Comparison of ENCODE assay signal across 8 cellular contexts in genomic region chr6:158853072-158853871, GRCh38. TPM values are rescaled to one million over a fixed set of nuclear protein-coding genes. Genes with fewer than 3 reads are reported as not detected.
A peak's percentile ranks its signal among the peaks of the same experiment; 100 is the strongest.
DNase-seq lines count a peak whose midpoint lies in the region; ATAC-seq, FAIRE-seq and TF ChIP-seq lines count a peak whose summit lies in the region.

No MANE protein-coding gene starts in this region.

- H3K14ac ChIP-seq in H1 (ENCODE audit: insufficient read length) = peak overlapping the region; percentile 35

- peaks cover 12 to 29% (median 25%) of the 10 kb centered on the region in 4 experiments for H3K4me1 ChIP-seq in H1 (replicated peaks in 1 of 4; ENCODE audit: control insufficient read depth in 3 of 4, insufficient read depth in 4 of 4, low read length in 3 of 4)
- H3K4me1 ChIP-seq in mucosa of rectum (ENCODE audit: control insufficient read depth in 2 of 2, insufficient read depth in 2 of 2, low read length in 2 of 2) = peaks cover 44 to 52% of the 10 kb centered on the region in 2 donors

- no peaks in the 10 kb centered on the region for H3K36me3 ChIP-seq in H1 (ENCODE audit: control insufficient read depth in 2 of 4, insufficient read depth in 4 of 4, low read length in 3 of 4)
- no peaks in the 10 kb centered on the region for H3K36me3 ChIP-seq in mucosa of rectum (ENCODE audit: control insufficient read depth in 2 of 2, insufficient read depth in 2 of 2, low read length in 2 of 2)

- no peaks in the 10 kb centered on the region for H3K79me2 ChIP-seq in H1 (ENCODE audit: control insufficient read depth in 1 of 2, insufficient read depth in 2 of 2, low read length in 2 of 2)

- peak; percentile 2 to 25; a peak in 2 of 4 replicates for TF ChIP-seq RAD21 in H1 (IDR thresholded peaks at IDR 0.05 in 1 of 2, conservative IDR thresholded peaks at IDR 0.05 in 1 of 2; ENCODE audit: low read depth in 2 of 2, low read length in 2 of 2)

- peak overlapping the region; percentile 100 for H2BK120ac ChIP-seq in H1 (replicated peaks; ENCODE audit: low read depth, low read length)

- FAIRE-seq in H1 (lab: Jason Lieb, UNC) = peak; percentile 88

- H4K5ac ChIP-seq in H1 (ENCODE audit: insufficient read length, low read depth, low read length) = peak overlapping the region; percentile 97

- peak overlapping the region; percentile 93; the same call in 1 of the 2 replicates for H4K8ac ChIP-seq in H1 (ENCODE audit: extremely low read depth, insufficient read depth, low read length)

- H3K23me2 ChIP-seq in H1 (ENCODE audit: low read depth, low read length) = peaks cover 5% of the 10 kb centered on the region

- H2BK15ac ChIP-seq in H1 (ENCODE audit: low read length) = peak overlapping the region; percentile 100

- 7% methylated on average over 13 of the region's 13 CpGs; no CpG with 5 or more reads in 1 of the 2 experiments for WGBS in H1 (ENCODE audit: extremely low coverage in 1 of 2, insufficient coverage in 1 of 2, insufficient read length in 1 of 2, insufficient replicate concordance in 2 of 2, low coverage in 1 of 2, low lambda C conversion rate in 2 of 2, missing lambda C conversion rate in 1 of 2), 2 experiments

- peaks cover 0 to 4% of the 10 kb centered on the region in 2 experiments for H4K20me1 ChIP-seq in H1 (replicated peaks in 1 of 2; ENCODE audit: control insufficient read depth in 1 of 2, insufficient read depth in 2 of 2, low read length in 2 of 2)

- DNase-seq in NCI-H146 (lab: John Stamatoyannopoulos, UW) (peak; percentile 84), H1 (ENCODE audit: low read depth in 1 of 2, low spot score in 2 of 2) (peak; percentile 84 to 97), midbrain (lab: John Stamatoyannopoulos, UW) (no peak)
- DNase-seq in activated CD4-positive, alpha-beta T cell treated with anti-CD3 and anti-CD28 coated beads, Interleukin-2, amount 50 U/mL, for 24 hours (ENCODE audit: low read depth in 1 of 2, low spot score in 1 of 2) = peak; percentile 54 to 87
- peak; percentile 85 for DNase-seq in stimulated activated naive CD8-positive, alpha-beta T cell treated with anti-CD3 and anti-CD28 coated beads, Interleukin-15, Interleukin-2, amounts not matched to agents 100 U/mL and 50 U/mL, for 24 hours

- H2BK12ac ChIP-seq in H1 (ENCODE audit: low read depth, low read length) = peak overlapping the region; percentile 100

- H3K27ac ChIP-seq in H1 (ENCODE audit: low read depth, low read length) (peak overlapping the region; percentile 96), mucosa of rectum (ENCODE audit: low read depth in 2 of 2, low read length in 2 of 2) (peak overlapping the region; percentile 90 to 92)

- peak; percentile 91 for ATAC-seq in GM18502 (IDR thresholded peaks at IDR 0.05; ENCODE audit: poor library complexity, unreplicated experiment)
- peak; percentile 93 for ATAC-seq in HG02623 (IDR thresholded peaks at IDR 0.05; ENCODE audit: unreplicated experiment)
- peak; percentile 84 for ATAC-seq in stimulated activated naive CD8-positive, alpha-beta T cell treated with anti-CD3 and anti-CD28 coated beads, Interleukin-15, Interleukin-2, amounts not matched to agents 100 U/mL and 50 U/mL, for 24 hours

- peak overlapping the region; percentile 100 for H3K18ac ChIP-seq in H1 (ENCODE audit: extremely low read depth, low read length)

- H3K27me3 ChIP-seq in H1 (replicated peaks in 1 of 4; ENCODE audit: control insufficient read depth in 3 of 4, extremely low read depth in 1 of 4, insufficient read depth in 3 of 4, low read length in 3 of 4) = no peaks in the 10 kb centered on the region
- no peaks in the 10 kb centered on the region for H3K27me3 ChIP-seq in mucosa of rectum (ENCODE audit: control insufficient read depth in 2 of 2, insufficient read depth in 2 of 2, low read length in 2 of 2)

- peak overlapping the region; percentile 100 for H2BK5ac ChIP-seq in H1 (ENCODE audit: low read depth, low read length)

- H2AFZ ChIP-seq in H1 (ENCODE audit: low read length) = no peak overlapping the region

- peak overlapping the region; percentile 93 for H3K56ac ChIP-seq in H1 (replicated peaks; ENCODE audit: insufficient read length, low read depth, low read length)

- H4K91ac ChIP-seq in H1 (replicated peaks; ENCODE audit: insufficient read length, low read length) = peak overlapping the region; percentile 100

- no peaks in the 10 kb centered on the region for H3K9me3 ChIP-seq in H1 (ENCODE audit: insufficient read depth in 2 of 2, low read depth in 1 of 2, low read length in 1 of 2)
- H3K9me3 ChIP-seq in mucosa of rectum (ENCODE audit: control insufficient read depth in 2 of 2, low read length in 2 of 2) = no peaks in the 10 kb centered on the region

- peak overlapping the region; percentile 100 for H2AK5ac ChIP-seq in H1 (ENCODE audit: low read depth, low read length)

- peak in 1 of 2 experiments; percentile 55; a peak in 2 of 3 replicates for TF ChIP-seq POLR2A in H1 (IDR thresholded peaks at IDR 0.05; ENCODE audit: control extremely low read depth in 1 of 2, low read depth in 2 of 2, low read length in 2 of 2)

- TF ChIP-seq EP300 in H1 (IDR thresholded peaks at IDR 0.05; ENCODE audit: borderline replicate concordance in 1 of 2, low read depth in 2 of 2, low read length in 2 of 2) = peak in 1 of 2 experiments; percentile 93; a peak in 2 of 3 replicates

- H3K79me1 ChIP-seq in H1 (ENCODE audit: low read depth, low read length) = no peaks in the 10 kb centered on the region

- H3K4me2 ChIP-seq in H1 (ENCODE audit: insufficient read depth in 1 of 2, low read depth in 2 of 2, low read length in 2 of 2) = peak overlapping the region; percentile 81 to 99

- peak overlapping the region; percentile 100 for H3K4ac ChIP-seq in H1 (replicated peaks; ENCODE audit: insufficient read length, low read depth, low read length)

- peak overlapping the region; percentile 15 for H3K23ac ChIP-seq in H1 (ENCODE audit: insufficient read length)

- H3K9ac ChIP-seq in H1 (replicated peaks in 1 of 4; ENCODE audit: extremely low read depth in 1 of 4, low read depth in 3 of 4, low read length in 3 of 4) (peak overlapping the region in 3 of 4 experiments; percentile 60 to 82 (median 64); a peak in 6 of 7 replicates), mucosa of rectum (ENCODE audit: low read depth in 1 of 2, low read length in 2 of 2) (peak overlapping the region; percentile 71 to 82)

- POLR2A ChIA-PET in H1 (lab: Charles Lee; ENCODE audit: partially characterized antibody) = interaction anchor here (0.8 to 7.1 kb wide), 24 partner anchors 8 to 965 kb away, joined by 3 to 93 read pairs (median 4); partner anchors contain the start of gene EZR

- H3K4me3 ChIP-seq in H1 (ENCODE audit: extremely low read depth in 1 of 4, insufficient read depth in 2 of 4, low read depth in 3 of 4, low read length in 4 of 4) (peak overlapping the region; percentile 23 to 46 (median 32); a peak in 6 of 8 replicates), mucosa of rectum (ENCODE audit: low read length in 2 of 2) (peak overlapping the region; percentile 31 to 55)

- peak overlapping the region; percentile 97 for H2BK20ac ChIP-seq in H1 (ENCODE audit: low read length)

- CTCF ChIA-PET in H1 (lab: Charles Lee; ENCODE audit: partially characterized antibody) = interaction anchor here (0.6 to 2.3 kb wide), 6 partner anchors 16 to 702 kb away, joined by 3 to 8 read pairs (median 4); no protein-coding TSS in a partner anchor

- no peak for TF ChIP-seq CTCF in H1 (IDR thresholded peaks at IDR 0.05; ENCODE audit: control extremely low read depth in 1 of 3, insufficient read depth in 1 of 3, low read depth in 1 of 3, low read length in 3 of 3)

TF ChIP-seq in H1, 55 proteins besides CTCF, POLR2A, EP300 and RAD21 (continues in another document):
- TF ChIP-seq JUN (IDR thresholded peaks at IDR 0.05; ENCODE audit: low read depth, low read length) (0 out of 2 replicates have a peak, but pooled peaks have one; percentile 43), POU5F1 (IDR thresholded peaks at IDR 0.05; ENCODE audit: low read depth, low read length) (0 out of 2 replicates have a peak, but pooled peaks have one; percentile 1), CREB1 (IDR thresholded peaks at IDR 0.05) (no peak; the same call in 1 of the 2 replicates), HDAC6 (IDR thresholded peaks at IDR 0.05; ENCODE audit: low read depth, low read length) (no peak), ASH2L (IDR thresholded peaks at IDR 0.05; ENCODE audit: low read length) (no peak), SP2 (IDR thresholded peaks at IDR 0.05; ENCODE audit: low read length) (no peak), ZNF274 (IDR thresholded peaks at IDR 0.05; ENCODE audit: borderline replicate concordance, extremely low read depth, low read length) (no peak), RXRA (IDR thresholded peaks at IDR 0.05; ENCODE audit: insufficient read depth, low read depth, low read length) (no peak), FOSL1 (IDR thresholded peaks at IDR 0.05; ENCODE audit: insufficient read depth, low read depth, low read length) (no peak), CBX8 (IDR thresholded peaks at IDR 0.05; ENCODE audit: borderline replicate concordance, low read depth, low read length) (no peak), SUZ12 (IDR thresholded peaks at IDR 0.05; ENCODE audit: low read length) (no peak)

RNA-seq across cellular contexts. Expression of gene EZR, which starts 34.1 kb away (rescaled TPM):
- total RNA-seq in H1 (2021; fragmentation: NEBNext Ultra II Directional; extraction: Animal tissue kit (Norgen Biotek cat#: 25700)) = 286 and 287 TPM in 2 replicates
- 122 and 138 TPM in 2 replicates for polyA plus RNA-seq in H1 (2011; rRNA removed)
- 180 TPM for polyA plus RNA-seq in H1 (2011; cell fraction: cytosol; rRNA removed)
- polyA plus RNA-seq in H1 (2011; cell fraction: nucleus; rRNA removed) = 214 TPM
- 182 to 212 TPM (median 197 TPM) in 4 replicates for polyA plus RNA-seq in H1 (2012, experiment 1 of 2)
- 94.1 TPM for polyA plus RNA-seq in H1 (2012, experiment 2 of 2)
- polyA plus RNA-seq in H1 (2013, experiment 1 of 2) = 180 TPM
- 182 TPM for polyA plus RNA-seq in H1 (2013, experiment 2 of 2)
- polyA minus RNA-seq in H1 (2011; rRNA and poly(A)+ RNA removed) = 153 and 157 TPM in 2 replicates
- 91.7 TPM for polyA minus RNA-seq in H1 (2011; cell fraction: cytosol; rRNA and poly(A)+ RNA removed)
- 77.4 TPM for polyA minus RNA-seq in H1 (2011; cell fraction: nucleus; rRNA and poly(A)+ RNA removed)
